In the genomic region with DNA sequence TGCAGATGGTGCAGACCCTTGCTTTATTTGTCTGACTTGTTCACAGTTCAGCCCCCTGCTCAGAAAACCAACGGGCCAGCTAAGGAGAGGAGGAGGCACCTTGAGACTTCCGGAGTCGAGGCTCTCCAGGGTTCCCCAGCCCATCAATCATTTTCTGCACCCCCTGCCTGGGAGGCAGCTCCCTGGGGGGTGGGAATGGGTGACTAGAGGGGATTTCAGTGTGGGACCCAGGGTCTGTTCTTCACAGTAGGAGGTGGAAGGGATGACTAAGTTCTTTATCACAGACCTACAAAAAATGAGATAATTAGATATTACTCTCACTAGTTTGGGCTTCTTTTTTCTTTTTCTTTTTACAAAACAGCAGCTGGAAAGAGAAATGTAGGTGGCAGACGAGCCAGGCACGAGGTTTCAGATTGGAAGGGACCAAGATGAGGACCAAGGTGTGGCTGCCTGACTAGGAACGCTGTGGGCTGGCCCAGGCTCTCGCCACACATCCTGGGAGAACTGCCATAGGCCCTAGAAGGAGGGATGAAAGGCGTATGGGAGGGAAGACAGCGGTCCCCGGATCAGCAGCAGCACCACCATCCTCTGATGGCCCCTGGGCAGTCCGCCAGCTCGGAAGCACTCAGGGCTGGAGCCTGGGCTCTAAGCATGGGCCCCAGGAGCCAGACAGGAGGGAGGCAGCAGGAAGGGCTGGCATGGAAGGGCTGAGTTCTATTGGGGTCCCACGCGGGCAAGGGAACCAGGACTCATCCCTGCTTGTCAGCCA, we compare ENCODE assay signal across 9 cellular contexts. TPM values are rescaled to one million over a fixed set of nuclear protein-coding genes. Genes with fewer than 3 reads are reported as not detected.
DNase-seq lines count a peak whose midpoint lies in the region; ATAC-seq and TF ChIP-seq lines count a peak whose summit lies in the region.
"Had no signal": no experiment of that assay in that cellular context is flagged by ENCODE, and none has a peak within 500 bp of the region (broad histone marks: within the 10 kb centered on the region; RNA-seq: fewer than 3 reads in every experiment).

No MANE protein-coding gene starts in this region.

- no peaks in the 10 kb centered on the region for H3K9me3 Mint-ChIP-seq in activated CD4-positive, alpha-beta memory T cell treated with anti-CD3 and anti-CD28 coated beads, Interleukin-2, amount 10 ng/mL, durations not matched to agents 7 days and 5 days
- H3K9me3 Mint-ChIP-seq in stimulated activated naive CD8-positive, alpha-beta T cell treated with anti-CD3 and anti-CD28 coated beads, Interleukin-15, amount 100 ng/mL, for 72 hours = no peaks in the 10 kb centered on the region

- no peak for TF ChIP-seq CTCF in heart right ventricle (IDR thresholded peaks at IDR 0.05)

- no peak overlapping the region for H3K18ac ChIP-seq in neuronal stem cell (ENCODE audit: low read length)

- CTCF ChIA-PET in activated CD4-positive, alpha-beta memory T cell treated with anti-CD3 and anti-CD28 coated beads, Interleukin-2, amount 10 ng/mL, durations not matched to agents 7 days and 5 days (lab: Charles Lee) = interaction anchor here (1.0 to 5.4 kb wide), 2 partner anchors 9 to 166 kb away, joined by 3 to 43 read pairs; no protein-coding TSS in a partner anchor

- H3K9ac ChIP-seq in neuronal stem cell (ENCODE audit: low read depth, low read length, poor library complexity) = no peak overlapping the region

- POLR2A ChIA-PET in activated CD4-positive, alpha-beta memory T cell treated with anti-CD3 and anti-CD28 coated beads, Interleukin-2, amount 10 ng/mL, durations not matched to agents 7 days and 5 days (lab: Charles Lee) = interaction anchor here (0.7 to 2.3 kb wide), 6 partner anchors 16 to 135 kb away, joined by 3 to 6 read pairs (median 3); a partner anchor contains a TSS

- H3K4me3 Mint-ChIP-seq in activated CD4-positive, alpha-beta memory T cell treated with anti-CD3 and anti-CD28 coated beads, Interleukin-2, amount 10 ng/mL, durations not matched to agents 7 days and 5 days = no peak overlapping the region
- peak overlapping the region in 1 of 2 donors; percentile 50 for H3K4me3 Mint-ChIP-seq in stimulated activated naive CD8-positive, alpha-beta T cell treated with anti-CD3 and anti-CD28 coated beads, Interleukin-15, amount 100 ng/mL, for 72 hours

- H3K36me3 Mint-ChIP-seq in activated CD4-positive, alpha-beta memory T cell treated with anti-CD3 and anti-CD28 coated beads, Interleukin-2, amount 10 ng/mL, durations not matched to agents 7 days and 5 days (ENCODE audit: low read depth) = peaks cover 30% of the 10 kb centered on the region

- H3K14ac ChIP-seq in neuronal stem cell (ENCODE audit: low read length) = no peak overlapping the region

- no peak overlapping the region for H3K4ac ChIP-seq in neuronal stem cell (ENCODE audit: low read length)

- peak; percentile 9 to 55 (median 30) for ATAC-seq in heart right ventricle
- ATAC-seq in stimulated activated naive CD8-positive, alpha-beta T cell treated with anti-CD3 and anti-CD28 coated beads, Interleukin-15, amount 100 ng/mL, for 72 hours = no peak
- no peak for ATAC-seq in GM18909 (IDR thresholded peaks at IDR 0.05; ENCODE audit: poor library complexity, unreplicated experiment)

- DNase-seq in DMS 273 (lab: John Stamatoyannopoulos, UW; ENCODE audit: unreplicated experiment) (peak; percentile 73), DMS 273 treated with DMSO at 0.1 percent for 48 hours (lab: John Stamatoyannopoulos, UW) (no peak), heart right ventricle (peak; percentile 77 to 80), neuronal stem cell (ENCODE audit: low spot score) (no peak), NOMO-1 (lab: John Stamatoyannopoulos, UW; ENCODE audit: unreplicated experiment in 2 of 2) (no peak)
- DNase-seq in activated CD4-positive, alpha-beta memory T cell treated with anti-CD3 and anti-CD28 coated beads, Interleukin-2, amount 10 ng/mL, durations not matched to agents 7 days and 5 days = no peak
- no peak for DNase-seq in stimulated activated naive CD8-positive, alpha-beta T cell treated with anti-CD3 and anti-CD28 coated beads, Interleukin-15, amount 100 ng/mL, for 72 hours
- DNase-seq: stimulated activated CD4-positive, alpha-beta T cell treated with anti-CD3 and anti-CD28 coated beads, Interleukin-4, amount 100 ng/mL, for 1 hour had no signal

- H3K36me3 ChIP-seq in heart right ventricle = peaks cover 0 to 27% (median 0%) of the 10 kb centered on the region in 9 donors
- H3K36me3 ChIP-seq in neuronal stem cell (replicated peaks in 1 of 2; ENCODE audit: control insufficient read depth in 2 of 2, insufficient read depth in 2 of 2, low read length in 2 of 2) = peaks cover 10 to 37% of the 10 kb centered on the region in 2 donors

- H3K27me3 Mint-ChIP-seq in activated CD4-positive, alpha-beta memory T cell treated with anti-CD3 and anti-CD28 coated beads, Interleukin-2, amount 10 ng/mL, durations not matched to agents 7 days and 5 days = no peaks in the 10 kb centered on the region
- H3K27me3 Mint-ChIP-seq in stimulated activated naive CD8-positive, alpha-beta T cell treated with anti-CD3 and anti-CD28 coated beads, Interleukin-15, amount 100 ng/mL, for 72 hours = no peaks in the 10 kb centered on the region

- H2AK5ac ChIP-seq in neuronal stem cell (ENCODE audit: low read depth, low read length) = no peak overlapping the region

- H4K91ac ChIP-seq in neuronal stem cell (ENCODE audit: low read depth, low read length, poor library complexity) = no peak overlapping the region

- H3K27me3 ChIP-seq in heart right ventricle (no peaks in the 10 kb centered on the region), neuronal stem cell (ENCODE audit: control insufficient read depth in 3 of 3, insufficient read depth in 3 of 3, low read depth in 1 of 3, low read length in 3 of 3) (no peaks in the 10 kb centered on the region)

- no peak overlapping the region for H3K4me2 ChIP-seq in neuronal stem cell (ENCODE audit: insufficient read depth, low read length, poor library complexity, severe bottlenecking)

- H3K79me1 ChIP-seq in neuronal stem cell (ENCODE audit: low read depth, low read length) = no peaks in the 10 kb centered on the region

- intact Hi-C loops in heart right ventricle (cut with DNase I) = loop anchor here in 5 of 10 donors (5.0 kb wide), 2 partner anchors 80 to 145 kb away; a partner anchor contains a TSS

- H2BK15ac ChIP-seq in neuronal stem cell (ENCODE audit: low read length) = no peak overlapping the region

- H2BK12ac ChIP-seq in neuronal stem cell (ENCODE audit: low read length) = no peak overlapping the region

- H3K9me3 ChIP-seq in heart right ventricle (no peaks in the 10 kb centered on the region), neuronal stem cell (replicated peaks in 1 of 2; ENCODE audit: control insufficient read depth in 2 of 2, insufficient read depth in 1 of 2, low read depth in 1 of 2, low read length in 2 of 2) (no peaks in the 10 kb centered on the region)

- H2BK120ac ChIP-seq in neuronal stem cell (ENCODE audit: low read depth, low read length) = no peak overlapping the region

- peak overlapping the region; percentile 51 for H3K27ac Mint-ChIP-seq in activated CD4-positive, alpha-beta memory T cell treated with anti-CD3 and anti-CD28 coated beads, Interleukin-2, amount 10 ng/mL, durations not matched to agents 7 days and 5 days
- H3K27ac Mint-ChIP-seq in stimulated activated naive CD8-positive, alpha-beta T cell treated with anti-CD3 and anti-CD28 coated beads, Interleukin-15, amount 100 ng/mL, for 72 hours = peak overlapping the region; percentile 87 to 88

- H3K4me3 ChIP-seq in heart right ventricle (no peak overlapping the region), neuronal stem cell (ENCODE audit: low read length in 2 of 2) (peak overlapping the region in 1 of 2 donors; percentile 43)

- H2AFZ ChIP-seq in neuronal stem cell (ENCODE audit: low read length) = no peak overlapping the region

- H3K4me1 ChIP-seq in heart right ventricle (peaks cover 18 to 90% (median 77%) of the 10 kb centered on the region in 9 donors), neuronal stem cell (ENCODE audit: control insufficient read depth in 2 of 2, insufficient read depth in 1 of 2, low read depth in 1 of 2, low read length in 2 of 2) (peaks cover 1 to 3% of the 10 kb centered on the region in 2 donors)

- H4K8ac ChIP-seq in neuronal stem cell (ENCODE audit: low read depth, low read length) = no peak overlapping the region

- H2BK5ac ChIP-seq in neuronal stem cell (ENCODE audit: low read length) = no peak overlapping the region

- H3K27ac ChIP-seq in heart right ventricle = peak overlapping the region; percentile 39 to 97 (median 90)
- no peak overlapping the region for H3K27ac ChIP-seq in neuronal stem cell (replicated peaks; ENCODE audit: low read length)

- 46 to 59% methylated on average over 14 of the region's 14 CpGs for WGBS in heart right ventricle, 2 donors
- WGBS in neuronal stem cell (ENCODE audit: extremely low coverage in 2 of 2, insufficient read length in 2 of 2, insufficient replicate concordance in 1 of 2), 2 donors = no CpG with 5 or more reads among the region's 14 CpGs

- peaks cover 29% of the 10 kb centered on the region for H3K4me1 Mint-ChIP-seq in activated CD4-positive, alpha-beta memory T cell treated with anti-CD3 and anti-CD28 coated beads, Interleukin-2, amount 10 ng/mL, durations not matched to agents 7 days and 5 days
- peaks cover 44% of the 10 kb centered on the region for H3K4me1 Mint-ChIP-seq in stimulated activated naive CD8-positive, alpha-beta T cell treated with anti-CD3 and anti-CD28 coated beads, Interleukin-15, amount 100 ng/mL, for 72 hours

- H3K23ac ChIP-seq in neuronal stem cell (ENCODE audit: low read depth, low read length, poor library complexity) = no peak overlapping the region

RNA-seq across cellular contexts. Expression of a gene that starts 14.2 kb away (rescaled TPM):
- total RNA-seq in activated CD4-positive, alpha-beta memory T cell treated with anti-CD3 and anti-CD28 coated beads, Interleukin-2, amount 10 ng/mL, durations not matched to agents 7 days and 5 days = 10 to 100 TPM; 72.3 to 73.2 TPM
- 100 to 1,000 TPM; 107 to 142 (median 122) TPM for total RNA-seq in heart right ventricle
- 100 to 1,000 TPM; 103 to 155 TPM for polyA plus RNA-seq in heart right ventricle
- polyA plus RNA-seq in neuronal stem cell (2013, experiment 1 of 2) = 68.5 TPM
- 67.9 TPM for polyA plus RNA-seq in neuronal stem cell (2013, experiment 2 of 2)

RNA-seq across cellular contexts. Expression of a gene that starts 39.6 kb away (rescaled TPM):
- total RNA-seq in activated CD4-positive, alpha-beta memory T cell treated with anti-CD3 and anti-CD28 coated beads, Interleukin-2, amount 10 ng/mL, durations not matched to agents 7 days and 5 days = 10 to 100 TPM; 10.1 to 12.9 TPM
- total RNA-seq in heart right ventricle = 10 to 100 TPM in 3 of 10 donors, 1 to 10 TPM in 7; 6.3 to 15.7 (median 8.6) TPM
- polyA plus RNA-seq in heart right ventricle = 1 to 10 TPM; 2.2 to 2.4 TPM
- polyA plus RNA-seq in neuronal stem cell (2013, experiment 1 of 2) = 10.2 TPM
- 10.4 TPM for polyA plus RNA-seq in neuronal stem cell (2013, experiment 2 of 2)

Comparison
In these comparisons a context has a peak if more than half of its experiments do, and no peak if none do; other contexts are left out.
1. DNase-seq: peak in DMS 273 (single experiment) and heart right ventricle (2 of 2); none in DMS 273 treated with DMSO at 0.1 percent for 48 hours (single experiment), activated CD4-positive, alpha-beta memory T cell treated with anti-CD3 and anti-CD28 coated beads, Interleukin-2, amount 10 ng/mL, durations not matched to agents 7 days and 5 days (single experiment), stimulated activated naive CD8-positive, alpha-beta T cell treated with anti-CD3 and anti-CD28 coated beads, Interleukin-15, amount 100 ng/mL, for 72 hours (0 of 2), neuronal stem cell (single experiment) and NOMO-1 (0 of 2).
2. ATAC-seq: peak in heart right ventricle (8 of 8); none in stimulated activated naive CD8-positive, alpha-beta T cell treated with anti-CD3 and anti-CD28 coated beads, Interleukin-15, amount 100 ng/mL, for 72 hours (single experiment) and GM18909 (single experiment).